Comparison of ENCODE assay signal across 1 cellular context in the genomic region with DNA sequence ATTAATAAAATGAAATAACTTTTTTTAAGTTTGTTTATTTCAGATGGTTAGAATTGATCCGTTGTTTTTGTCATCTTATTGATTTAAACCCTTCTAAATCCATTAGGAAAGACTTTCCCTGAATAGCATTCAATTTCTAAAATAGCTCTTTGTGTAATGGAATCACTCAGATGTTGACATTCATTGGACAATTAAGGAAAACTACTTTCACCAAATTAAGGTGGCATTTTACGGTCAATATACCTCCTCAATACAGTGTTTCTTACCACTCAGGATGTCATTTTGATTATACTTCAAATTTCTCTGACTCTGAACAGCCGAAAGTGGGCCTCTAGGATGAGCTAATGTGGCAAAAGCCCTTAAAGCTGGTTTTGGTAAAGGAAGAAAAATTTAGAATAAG.
TF ChIP-seq lines count a peak whose summit lies in the region.

No MANE protein-coding gene starts in this region.

TF ChIP-seq in HEK293T, 16 proteins besides CTCF, POLR2A, EP300 and RAD21 (continued from another document):
- TF ChIP-seq BHLHE40 (IDR thresholded peaks at IDR 0.05; ENCODE audit: borderline replicate concordance) (no peak), TARDBP (IDR thresholded peaks at IDR 0.05) (no peak), SP1 (IDR thresholded peaks at IDR 0.05) (no peak), NFRKB (IDR thresholded peaks at IDR 0.05) (no peak), L3MBTL2 (conservative IDR thresholded peaks at IDR 0.05) (no peak), FOXM1 (IDR thresholded peaks at IDR 0.05; ENCODE audit: borderline replicate concordance) (no peak)
- TF ChIP-seq, protein P1, sequence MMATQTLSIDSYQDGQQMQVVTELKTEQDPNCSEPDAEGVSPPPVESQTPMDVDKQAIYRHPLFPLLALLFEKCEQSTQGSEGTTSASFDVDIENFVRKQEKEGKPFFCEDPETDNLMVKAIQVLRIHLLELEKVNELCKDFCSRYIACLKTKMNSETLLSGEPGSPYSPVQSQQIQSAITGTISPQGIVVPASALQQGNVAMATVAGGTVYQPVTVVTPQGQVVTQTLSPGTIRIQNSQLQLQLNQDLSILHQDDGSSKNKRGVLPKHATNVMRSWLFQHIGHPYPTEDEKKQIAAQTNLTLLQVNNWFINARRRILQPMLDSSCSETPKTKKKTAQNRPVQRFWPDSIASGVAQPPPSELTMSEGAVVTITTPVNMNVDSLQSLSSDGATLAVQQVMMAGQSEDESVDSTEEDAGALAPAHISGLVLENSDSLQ (IDR thresholded peaks at IDR 0.05), result no peak
